In genomic region chr5:83760579-83760978, GRCh38 we compare ENCODE assay signal across 32 cellular contexts. TPM values are rescaled to one million over a fixed set of nuclear protein-coding genes. Genes with fewer than 3 reads are reported as not detected.
"Had no signal": no experiment of that assay in that cellular context is flagged by ENCODE, and none has a peak within 500 bp of the region (broad histone marks: within the 10 kb centered on the region; RNA-seq: fewer than 3 reads in every experiment).

No MANE protein-coding gene starts in this region.

- H3K27me3 ChIP-seq: adrenal gland, MG63 had no signal

- H3K4me3 ChIP-seq: adrenal gland, K562, MG63, SK-N-MC had no signal

- DNase-seq: activated CD4-positive, alpha-beta T cell treated with anti-CD3 and anti-CD28 coated beads, Interleukin-2, amount 10 ng/mL, durations not matched to agents 24 days and 14 days; activated CD4-positive, alpha-beta T cell treated with anti-CD3 and anti-CD28 coated beads, Interleukin-2, amount 50 U/mL, for 4 hours; activated CD8-positive, alpha-beta T cell treated with anti-CD3 and anti-CD28 coated beads for 36 hours; activated gamma-delta T cell; activated naive CD4-positive, alpha-beta T cell treated with Interleukin-2 at 50 U/mL for 16 hours; activated T-cell treated with anti-CD3 and anti-CD28 coated beads, Interleukin-2, amount 50 U/mL, for 1 hour; activated T-cell treated with anti-CD3 and anti-CD28 coated beads, Interleukin-2, amount 50 U/mL, for 72 hours; adrenal gland; caudate nucleus; cerebellar nuclear complex; Karpas-422; MG63; NCI-H1048; NCI-H1105 treated with DMSO at 0.1 percent for 48 hours; NCI-H1436; NCI-H1694; NCI-H1930; NCI-H2081 treated with DMSO at 0.1 percent for 48 hours; NCI-H226; NCI-H446 treated with DMSO at 0.1 percent for 48 hours; NCI-H524; Right ventricle myocardium superior; T1000 had no signal

- H3K36me3 ChIP-seq: adrenal gland, MG63 had no signal

- ATAC-seq: activated CD8-positive, alpha-beta T cell treated with anti-CD3 and anti-CD28 coated beads for 36 hours; activated T-cell treated with anti-CD3 and anti-CD28 coated beads, Interleukin-2, amount 50 U/mL, for 72 hours; activated T-helper 17 cell treated with anti-CD3 and anti-CD28 coated beads, Interleukin-2, amount 50 U/mL, for 72 hours; K562 had no signal

- FAIRE-seq: bronchial epithelial cell, K562, TTC549 had no signal

- H3K9me3 ChIP-seq: adrenal gland, MG63 had no signal

- H3K27ac ChIP-seq: adrenal gland, SK-N-MC had no signal

- H3K4me1 ChIP-seq: adrenal gland had no signal

RNA-seq across cellular contexts. Expression of gene HAPLN1, which starts 39.9 kb away (rescaled TPM):
- total RNA-seq: activated CD4-positive, alpha-beta T cell treated with anti-CD3 and anti-CD28 coated beads, Interleukin-2, amount 10 ng/mL, durations not matched to agents 24 days and 14 days; activated CD8-positive, alpha-beta memory T cell treated with anti-CD3 and anti-CD28 coated beads for 36 hours; activated CD8-positive, alpha-beta T cell treated with anti-CD3 and anti-CD28 coated beads for 36 hours; activated T-cell treated with anti-CD3 and anti-CD28 coated beads, Interleukin-2, amount 50 U/mL, for 72 hours; activated T-helper 17 cell treated with anti-CD3 and anti-CD28 coated beads, Interleukin-2, amount 50 U/mL, for 72 hours; adrenal gland; bronchial epithelial cell; K562; OCI-LY7; T-helper 1 cell treated with Interleukin-12 subunit alpha and Interleukin-12 subunit beta and Interleukin-4 antibody, amounts not matched to agents 30 ng/mL and 1 ng/mL, for 36 hours; T-helper 2 cell treated with Interferon-gamma antibody and Interleukin-4, amounts not matched to agents 100 ng/mL and 5 ng/mL, for 36 hours had no signal
- polyA plus RNA-seq: adrenal gland, K562 had no signal
